ENCODE assay signal across 8 cellular contexts in genomic region chr3:29686889-29687592, GRCh38.
DNase-seq lines count a peak whose midpoint lies in the region; ATAC-seq, FAIRE-seq and TF ChIP-seq lines count a peak whose summit lies in the region.

No MANE protein-coding gene starts in this region.

- H3K36me3 ChIP-seq in ascending aorta (no peaks in the 10 kb centered on the region), kidney (ENCODE audit: control insufficient read depth in 1 of 2, insufficient read depth in 2 of 2, low read length in 2 of 2) (no peaks in the 10 kb centered on the region)

- no peak overlapping the region for H3K9ac ChIP-seq in kidney (ENCODE audit: low read length in 2 of 2)

- intact Hi-C loops in ascending aorta (cut with DNase I) (no loop called here), kidney (cut with DNase I) (no loop called here)

- peak; percentile 96 for ATAC-seq in HG03103 (IDR thresholded peaks at IDR 0.05; ENCODE audit: low read depth, unreplicated experiment)

- H3K4me3 ChIP-seq in ascending aorta (no peak overlapping the region), kidney (ENCODE audit: low read length in 2 of 2) (no peak overlapping the region)

- TF ChIP-seq CTCF in ascending aorta (IDR thresholded peaks at IDR 0.05) (no peak), kidney (IDR thresholded peaks at IDR 0.05; ENCODE audit: borderline replicate concordance, extremely low read depth, insufficient read depth) (no peak)

- H3K27me3 ChIP-seq in ascending aorta: no peaks in the 10 kb centered on the region

- H3K27ac ChIP-seq in ascending aorta (peak overlapping the region; percentile 31 to 60), kidney (ENCODE audit: low read depth in 2 of 2, low read length in 2 of 2) (no peak overlapping the region)

- no peak for FAIRE-seq in kidney (lab: Jason Lieb, UNC)

- H3K9me3 ChIP-seq in ascending aorta (no peaks in the 10 kb centered on the region), kidney (ENCODE audit: control insufficient read depth in 1 of 2, low read length in 2 of 2) (no peaks in the 10 kb centered on the region)

- H3K4me1 ChIP-seq in ascending aorta (peaks cover 0 to 20% of the 10 kb centered on the region in 2 donors), kidney (ENCODE audit: control insufficient read depth in 1 of 2, insufficient read depth in 1 of 2, low read depth in 1 of 2, low read length in 2 of 2) (peaks cover 0 to 4% of the 10 kb centered on the region in 2 donors)

- DNase-seq in AG08395 (ENCODE audit: low spot score): peak; percentile 45
- peak; percentile 17 for DNase-seq in GM19240 (ENCODE audit: insufficient read length, low spot score)
- DNase-seq in ascending aorta (ENCODE audit: low spot score in 2 of 2): no peak
- DNase-seq in kidney: no peak
- DNase-seq in middle frontal gyrus (ENCODE audit: extremely low spot score, low spot score): no peak
- DNase-seq in NCI-H748 (lab: John Stamatoyannopoulos, UW; ENCODE audit: unreplicated experiment): no peak
- no peak for DNase-seq in mesenteric fat pad (ENCODE audit: low spot score)

Comparison
In these comparisons a context has a peak if more than half of its experiments do, and no peak if none do; other contexts are left out.
1. DNase-seq: peak in AG08395 (single experiment) and GM19240 (single experiment); none in ascending aorta (0 of 2), kidney (single experiment), middle frontal gyrus (single experiment), NCI-H748 (single experiment) and mesenteric fat pad (single experiment).
2. H3K27ac ChIP-seq: peak in ascending aorta (2 of 2); none in kidney (0 of 2).